In the genomic region with DNA sequence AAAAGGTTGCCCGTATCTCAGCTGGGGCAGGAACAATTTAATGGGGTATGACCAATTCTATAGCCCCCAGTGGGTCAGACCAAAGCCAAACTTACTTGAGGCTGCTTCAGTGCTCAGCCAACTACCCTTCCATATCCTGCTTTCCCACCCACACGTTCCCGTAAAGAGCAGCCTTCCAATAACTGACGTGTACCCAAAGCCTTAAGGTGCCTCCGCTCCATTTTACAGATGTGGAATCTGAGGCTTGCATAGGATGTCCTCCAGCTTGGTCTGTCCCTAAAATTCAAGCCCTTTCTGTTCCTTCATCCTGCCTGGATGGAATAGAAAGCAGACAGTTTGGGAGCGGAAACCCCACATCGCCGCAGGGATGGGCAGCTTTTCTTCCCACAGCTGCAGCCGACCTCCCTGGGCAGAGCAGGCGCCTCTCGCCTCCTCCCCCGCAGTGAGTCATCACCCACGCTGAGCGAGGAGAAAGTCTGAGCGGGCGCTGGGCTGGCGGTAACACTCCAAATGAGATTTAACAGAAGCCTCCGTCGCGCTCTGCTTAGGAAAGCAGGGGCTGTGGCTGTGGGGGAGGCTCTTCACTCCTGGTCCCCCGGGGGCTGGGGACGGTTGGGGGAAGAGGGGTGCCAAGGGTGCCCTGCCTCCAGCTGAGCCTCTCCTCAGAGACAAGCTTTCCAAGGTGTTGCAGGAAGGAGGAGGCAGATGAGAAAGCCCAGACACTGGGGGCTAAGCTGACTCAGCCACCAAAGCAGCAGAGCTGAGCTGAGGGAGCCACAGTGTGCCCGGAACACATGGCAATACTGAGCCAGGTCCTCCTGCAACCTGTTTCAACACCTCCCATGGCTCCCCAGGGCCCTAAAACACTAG, we compare ENCODE assay signal across 9 cellular contexts. TPM values are rescaled to one million over a fixed set of nuclear protein-coding genes. Genes with fewer than 3 reads are reported as not detected.
DNase-seq lines count a peak whose midpoint lies in the region; ATAC-seq and TF ChIP-seq lines count a peak whose summit lies in the region.
"Had no signal": no experiment of that assay in that cellular context is flagged by ENCODE, and none has a peak within 500 bp of the region (broad histone marks: within the 10 kb centered on the region; RNA-seq: fewer than 3 reads in every experiment).

No MANE protein-coding gene starts in this region.

- no peak for TF ChIP-seq POLR2A in heart left ventricle (IDR thresholded peaks at IDR 0.05)

- intact Hi-C loops in heart left ventricle (cut with DNase I) (no loop called here), posterior cingulate gyrus (cut with DNase I) (no loop called here), upper lobe of right lung (cut with DNase I) (no loop called here)

- H3K4me3 ChIP-seq in heart left ventricle (peak overlapping the region in 7 of 12 donors; percentile 12 to 39 (median 32)), upper lobe of right lung (no peak overlapping the region)

- ATAC-seq in heart left ventricle (peak; percentile 67 to 97 (median 93)), upper lobe of right lung (peak; percentile 92), GM21528 (IDR thresholded peaks at IDR 0.05; ENCODE audit: low FRiP score, unreplicated experiment) (no peak)

- no peaks in the 10 kb centered on the region for H3K27me3 Mint-ChIP-seq in activated naive CD8-positive, alpha-beta T cell

- H3K4me1 ChIP-seq in heart left ventricle (peaks cover 0 to 20% (median 8%) of the 10 kb centered on the region in 12 donors), upper lobe of right lung (peaks cover 6% of the 10 kb centered on the region)

- no peaks in the 10 kb centered on the region for H3K9me3 Mint-ChIP-seq in activated naive CD8-positive, alpha-beta T cell (ENCODE audit: low read depth)

- H3K36me3 Mint-ChIP-seq in activated naive CD8-positive, alpha-beta T cell, result no peaks in the 10 kb centered on the region

- H3K4me3 Mint-ChIP-seq in activated naive CD8-positive, alpha-beta T cell, result peak overlapping the region; percentile 57

- H3K27me3 ChIP-seq in heart left ventricle (peaks cover 0 to 13% (median 0%) of the 10 kb centered on the region in 9 donors), upper lobe of right lung (no peaks in the 10 kb centered on the region)

- peak in 2 of 3 experiments; percentile 40 to 56 for DNase-seq in NCI-H1417 (lab: John Stamatoyannopoulos, UW)
- DNase-seq in NCI-H1417 treated with DMSO at 0.1 percent for 48 hours (lab: John Stamatoyannopoulos, UW), result no peak
- DNase-seq in RPMI7951 (ENCODE audit: low read depth), result peak; percentile 98
- DNase-seq in heart left ventricle, result peak; percentile 64 to 89 (median 82)
- peak; percentile 38 to 97 (median 80) for DNase-seq in posterior cingulate gyrus
- DNase-seq in upper lobe of right lung, result peak; percentile 85

- peaks cover 0 to 5% (median 0%) of the 10 kb centered on the region in 12 donors for H3K9me3 ChIP-seq in heart left ventricle
- H3K9me3 ChIP-seq in upper lobe of right lung, result no peaks in the 10 kb centered on the region

- H3K4me1 Mint-ChIP-seq in activated naive CD8-positive, alpha-beta T cell (ENCODE audit: low read depth), result peaks cover 14% of the 10 kb centered on the region

- WGBS in heart left ventricle, 4 donors, result 7 to 15% (median 10%) methylated on average over 16 to 23 of the region's 23 CpGs

- no peak for TF ChIP-seq CTCF in heart left ventricle (IDR thresholded peaks at IDR 0.05)
- TF ChIP-seq CTCF in upper lobe of right lung (IDR thresholded peaks at IDR 0.05), result no peak

- peak overlapping the region in 5 of 12 donors; percentile 5 to 74 (median 70) for H3K27ac ChIP-seq in heart left ventricle
- no peak overlapping the region for H3K27ac ChIP-seq in upper lobe of right lung
- H3K27ac ChIP-seq: C4-2B had no signal

- peak overlapping the region; percentile 34 for H3K27ac Mint-ChIP-seq in activated naive CD8-positive, alpha-beta T cell

- no peaks in the 10 kb centered on the region for H3K36me3 ChIP-seq in heart left ventricle
- no peaks in the 10 kb centered on the region for H3K36me3 ChIP-seq in upper lobe of right lung

RNA-seq across cellular contexts. Expression of a gene that starts 57.8 kb away (rescaled TPM):
- 18.8 and 22.6 TPM in 2 replicates for total RNA-seq in RPMI7951 (2014; rRNA removed; shearing (Covaris generic))
- 1 to 10 TPM in 6 of 9 donors, under 1 TPM in 3; 0.40 to 4.3 (median 1.4) TPM for total RNA-seq in heart left ventricle
- 1 to 10 TPM in 1 of 2 donors, under 1 TPM in 1; 0.61 to 1.3 TPM for polyA plus RNA-seq in heart left ventricle
- 12.0 TPM for total RNA-seq in upper lobe of right lung
